Comparison of ENCODE assay signal across 8 cellular contexts in the genomic region with DNA sequence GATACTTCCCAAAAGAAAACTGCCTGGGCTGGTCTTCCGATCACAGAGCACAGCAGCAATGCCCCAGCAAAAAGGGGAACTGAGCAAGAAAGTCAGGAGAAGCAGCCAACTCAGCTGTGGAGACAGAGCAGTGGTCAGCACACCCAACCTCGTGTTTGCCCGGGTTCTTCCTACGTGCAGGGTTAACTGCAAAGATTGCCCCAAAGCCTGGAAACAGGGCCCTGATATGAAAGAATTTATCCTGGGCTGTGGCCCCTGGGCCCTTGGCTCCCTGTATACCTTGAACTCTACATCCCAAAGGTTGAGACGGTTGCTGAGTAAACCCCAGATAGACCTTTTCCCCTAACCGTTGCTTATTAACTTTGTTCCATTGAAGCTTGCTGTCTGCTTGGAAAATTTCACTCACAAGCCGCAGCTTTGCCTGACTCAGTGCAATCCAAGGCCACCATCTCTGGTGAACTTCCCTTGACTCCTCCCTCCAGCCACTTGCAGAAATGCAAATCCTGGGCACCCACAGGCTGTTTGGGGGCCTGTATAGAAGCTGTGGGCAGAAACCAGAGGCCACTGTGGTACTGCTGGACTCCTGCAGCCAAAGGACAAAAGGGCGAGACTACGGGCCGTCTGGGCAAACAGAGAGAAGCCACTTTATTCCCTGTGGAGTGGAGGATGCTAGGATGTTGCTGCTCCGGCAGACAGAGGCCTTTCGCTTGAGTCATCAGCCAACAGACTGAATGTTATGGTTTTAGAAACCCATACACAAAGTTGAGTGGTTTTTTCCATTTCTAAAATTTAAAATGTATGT. TPM values are rescaled to one million over a fixed set of nuclear protein-coding genes. Genes with fewer than 3 reads are reported as not detected.
A peak's percentile ranks its signal among the peaks of the same experiment; 100 is the strongest.
DNase-seq lines count a peak whose midpoint lies in the region; ATAC-seq and TF ChIP-seq lines count a peak whose summit lies in the region.

No MANE protein-coding gene starts in this region.

- TF ChIP-seq POLR2A in HCT116 (IDR thresholded peaks at IDR 0.05; ENCODE audit: borderline replicate concordance, extremely low read depth, insufficient read depth, insufficient read length) = no peak

- RAD21 ChIA-PET in HCT116 (lab: Charles Lee; ENCODE audit: low non-redundant PET in 1 of 2, low total read pairs in 2 of 2, uncharacterized antibody in 2 of 2, unreplicated experiment in 2 of 2) = no interaction called here

- H3K9me3 Mint-ChIP-seq in naive B cell = peaks cover 0 to 2% (median 0%) of the 10 kb centered on the region in 7 donors

- no peak for TF ChIP-seq RAD21 in HCT116 (IDR thresholded peaks at IDR 0.05; ENCODE audit: low read depth)

- peak overlapping the region in 6 of 8 donors; percentile 10 to 62 (median 38) for H3K4me3 Mint-ChIP-seq in naive B cell

- H3K4me2 ChIP-seq in HCT116 (ENCODE audit: low read length) = peak overlapping the region; percentile 44

- no peak overlapping the region for H3K9ac ChIP-seq in HCT116 (ENCODE audit: low read length)

- peaks cover 21 to 35% (median 33%) of the 10 kb centered on the region in 3 donors for H3K4me1 Mint-ChIP-seq in naive B cell

- ATAC-seq in GM18519 (IDR thresholded peaks at IDR 0.05; ENCODE audit: low FRiP score, unreplicated experiment) = peak; percentile 48
- ATAC-seq in HCT116 = peak; percentile 37; the same call in 1 of the 2 replicates
- peak; percentile 28 to 43 for ATAC-seq in naive B cell (ENCODE audit: low read depth in 2 of 2)

- H3K4me3 ChIP-seq in HCT116 (replicated peaks in 1 of 2; ENCODE audit: low read depth in 1 of 2, low read length in 2 of 2) (no peak overlapping the region), choroid plexus epithelial cell (ENCODE audit: low read depth, low read length) (no peak overlapping the region)

- H2AFZ ChIP-seq in HCT116 (ENCODE audit: low read depth, low read length, poor library complexity, severe bottlenecking) = no peak overlapping the region

- no peaks in the 10 kb centered on the region for H3K9me3 ChIP-seq in HCT116 (ENCODE audit: control insufficient read depth in 1 of 2, insufficient read depth in 1 of 2, low read depth in 1 of 2, low read length in 2 of 2)

- DNase-seq in HCT116 (ENCODE audit: low read depth, low spot score) = no peak
- peak; percentile 45 for DNase-seq in NAMALWA (ENCODE audit: low spot score)
- DNase-seq in choroid plexus epithelial cell (ENCODE audit: low read depth) = peak; percentile 94
- DNase-seq in naive B cell = no peak
- DNase-seq in DMS 273 treated with DMSO at 0.1 percent for 48 hours (lab: John Stamatoyannopoulos, UW) = no peak
- no peak for DNase-seq in NCI-H524 treated with DMSO at 0.1 percent for 48 hours (lab: John Stamatoyannopoulos, UW)
- DNase-seq in activated CD8-positive, alpha-beta memory T cell treated with anti-CD3 and anti-CD28 coated beads for 24 hours = no peak

- H4K20me1 ChIP-seq in HCT116 (ENCODE audit: insufficient read depth) = no peaks in the 10 kb centered on the region

- H3K36me3 Mint-ChIP-seq in naive B cell = no peaks in the 10 kb centered on the region

- BruUV-seq in HCT116 (replicated peaks; lab: Mats Ljungman, UMichigan) = no TSS peak

- no peaks in the 10 kb centered on the region for H3K36me3 ChIP-seq in HCT116 (ENCODE audit: control insufficient read depth in 1 of 2, insufficient read depth in 2 of 2, low read length in 2 of 2)

- H3K4me1 ChIP-seq in HCT116 (ENCODE audit: control insufficient read depth in 1 of 2, insufficient read depth in 2 of 2, low read length in 2 of 2) = peaks cover 5 to 32% of the 10 kb centered on the region in 2 experiments

- intact Hi-C loops in HCT116 (cut with micrococcal nuclease) = no loop called here

- H3K27me3 Mint-ChIP-seq in naive B cell = no peaks in the 10 kb centered on the region

- CTCF ChIA-PET in HCT116 (lab: Charles Lee) = no interaction called here

- no peaks in the 10 kb centered on the region for H3K27me3 ChIP-seq in HCT116 (ENCODE audit: insufficient read depth, low read length)

- no peak overlapping the region for H3K27ac ChIP-seq in HCT116 (ENCODE audit: low read depth, low read length)

- no peaks in the 10 kb centered on the region for H3K79me2 ChIP-seq in HCT116 (ENCODE audit: insufficient read depth, low read length)

- no peak for TF ChIP-seq CTCF in HCT116 (IDR thresholded peaks at IDR 0.05 in 2 of 3, conservative IDR thresholded peaks at IDR 0.05 in 1 of 3; ENCODE audit: borderline replicate concordance in 1 of 3, insufficient read depth in 1 of 3, low read depth in 2 of 3, low read length in 2 of 3)
- TF ChIP-seq CTCF in choroid plexus epithelial cell (conservative IDR thresholded peaks at IDR 0.05; ENCODE audit: low read depth, low read length) = no peak

- peak overlapping the region in 5 of 6 donors; percentile 41 to 81 (median 72) for H3K27ac Mint-ChIP-seq in naive B cell

- POLR2A ChIA-PET in HCT116 (lab: Charles Lee) = no interaction called here

- H3K9me2 ChIP-seq in HCT116 (ENCODE audit: insufficient read depth) = no peaks in the 10 kb centered on the region

TF ChIP-seq in HCT116, 20 proteins besides CTCF, POLR2A, EP300 and RAD21:
- peak; percentile 13 for TF ChIP-seq TCF7L2 (IDR thresholded peaks at IDR 0.05; ENCODE audit: borderline replicate concordance, extremely low read depth, insufficient read depth, insufficient read length)
- TF ChIP-seq, protein P1, sequence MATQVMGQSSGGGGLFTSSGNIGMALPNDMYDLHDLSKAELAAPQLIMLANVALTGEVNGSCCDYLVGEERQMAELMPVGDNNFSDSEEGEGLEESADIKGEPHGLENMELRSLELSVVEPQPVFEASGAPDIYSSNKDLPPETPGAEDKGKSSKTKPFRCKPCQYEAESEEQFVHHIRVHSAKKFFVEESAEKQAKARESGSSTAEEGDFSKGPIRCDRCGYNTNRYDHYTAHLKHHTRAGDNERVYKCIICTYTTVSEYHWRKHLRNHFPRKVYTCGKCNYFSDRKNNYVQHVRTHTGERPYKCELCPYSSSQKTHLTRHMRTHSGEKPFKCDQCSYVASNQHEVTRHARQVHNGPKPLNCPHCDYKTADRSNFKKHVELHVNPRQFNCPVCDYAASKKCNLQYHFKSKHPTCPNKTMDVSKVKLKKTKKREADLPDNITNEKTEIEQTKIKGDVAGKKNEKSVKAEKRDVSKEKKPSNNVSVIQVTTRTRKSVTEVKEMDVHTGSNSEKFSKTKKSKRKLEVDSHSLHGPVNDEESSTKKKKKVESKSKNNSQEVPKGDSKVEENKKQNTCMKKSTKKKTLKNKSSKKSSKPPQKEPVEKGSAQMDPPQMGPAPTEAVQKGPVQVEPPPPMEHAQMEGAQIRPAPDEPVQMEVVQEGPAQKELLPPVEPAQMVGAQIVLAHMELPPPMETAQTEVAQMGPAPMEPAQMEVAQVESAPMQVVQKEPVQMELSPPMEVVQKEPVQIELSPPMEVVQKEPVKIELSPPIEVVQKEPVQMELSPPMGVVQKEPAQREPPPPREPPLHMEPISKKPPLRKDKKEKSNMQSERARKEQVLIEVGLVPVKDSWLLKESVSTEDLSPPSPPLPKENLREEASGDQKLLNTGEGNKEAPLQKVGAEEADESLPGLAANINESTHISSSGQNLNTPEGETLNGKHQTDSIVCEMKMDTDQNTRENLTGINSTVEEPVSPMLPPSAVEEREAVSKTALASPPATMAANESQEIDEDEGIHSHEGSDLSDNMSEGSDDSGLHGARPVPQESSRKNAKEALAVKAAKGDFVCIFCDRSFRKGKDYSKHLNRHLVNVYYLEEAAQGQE (IDR thresholded peaks at IDR 0.05; ENCODE audit: low read depth) = no peak
- no peak for TF ChIP-seq JUND (IDR thresholded peaks at IDR 0.05)

RNA-seq across cellular contexts. Expression of gene NRP2, which starts 18.2 kb away (rescaled TPM):
- 1.2 TPM for total RNA-seq in HCT116 (2021; ENCODE audit: unreplicated experiment)
- polyA plus RNA-seq in HCT116 (2012) = 0.82 and 0.92 TPM in 2 replicates
- polyA plus RNA-seq in naive B cell (ENCODE audit: low read depth in 6 of 6) = 1 to 10 TPM in 4 of 6 donors, under 1 TPM in 2; 0.49 to 7.6 (median 2.0) TPM

Comparison
In these comparisons a context has a peak if more than half of its experiments do, and no peak if none do; other contexts are left out.
1. DNase-seq: peak in NAMALWA (single experiment) and choroid plexus epithelial cell (single experiment); none in HCT116 (single experiment), naive B cell (single experiment), DMS 273 treated with DMSO at 0.1 percent for 48 hours (single experiment), NCI-H524 treated with DMSO at 0.1 percent for 48 hours (single experiment) and activated CD8-positive, alpha-beta memory T cell treated with anti-CD3 and anti-CD28 coated beads for 24 hours (single experiment).
2. Peak in every context shown above with its lines, with median percentiles within 50 percentile points of each other: ATAC-seq.